In the genomic region with DNA sequence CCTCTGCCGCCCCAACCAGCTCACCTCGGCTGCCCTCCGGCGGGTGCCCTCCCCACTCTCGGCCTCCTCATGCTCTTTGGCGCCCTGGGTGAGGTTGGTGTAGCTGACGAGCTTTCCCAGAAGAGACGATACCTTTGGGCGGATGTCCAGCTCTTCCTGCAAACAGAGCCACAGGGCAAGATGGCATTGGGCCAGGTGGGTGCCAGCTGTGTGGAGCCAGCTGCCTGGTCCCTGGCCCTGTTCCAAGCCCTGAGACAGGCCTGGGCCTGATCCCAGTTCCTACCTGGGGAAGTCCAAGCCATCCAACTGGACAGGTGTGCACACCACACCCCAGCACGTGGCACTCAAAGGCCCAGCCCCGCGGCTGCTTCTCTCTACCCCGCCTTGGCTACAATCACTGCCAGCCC, we compare ENCODE assay signal across 12 cellular contexts. TPM values are rescaled to one million over a fixed set of nuclear protein-coding genes. Genes with fewer than 3 reads are reported as not detected.
DNase-seq lines count a peak whose midpoint lies in the region; ATAC-seq and TF ChIP-seq lines count a peak whose summit lies in the region.
"Had no signal": no experiment of that assay in that cellular context is flagged by ENCODE, and none has a peak within 500 bp of the region (broad histone marks: within the 10 kb centered on the region; RNA-seq: fewer than 3 reads in every experiment).

No MANE protein-coding gene starts in this region.

- peak overlapping the region in 2 of 3 donors; percentile 35 to 71 for H3K9ac ChIP-seq in skeletal muscle tissue (ENCODE audit: low read depth in 1 of 3, low read length in 3 of 3)

- H3K4me3 ChIP-seq in skeletal muscle tissue (ENCODE audit: low read length in 3 of 3) = peak overlapping the region in 1 of 3 donors; percentile 22

- no peaks in the 10 kb centered on the region for H3K9me3 ChIP-seq in skeletal muscle tissue (ENCODE audit: control insufficient read depth in 3 of 3, low read length in 3 of 3)

- no peaks in the 10 kb centered on the region for H3K27me3 ChIP-seq in foreskin keratinocyte
- no peaks in the 10 kb centered on the region for H3K27me3 ChIP-seq in skeletal muscle tissue (ENCODE audit: control insufficient read depth in 3 of 3, insufficient read depth in 3 of 3, low read length in 3 of 3)

- peak overlapping the region; percentile 14 for H3K27ac ChIP-seq in foreskin keratinocyte
- peak overlapping the region; percentile 10 for H3K27ac ChIP-seq in skeletal muscle tissue (ENCODE audit: low read depth, low read length)

- peaks cover 31% of the 10 kb centered on the region for H3K4me1 ChIP-seq in foreskin keratinocyte
- H3K4me1 ChIP-seq in skeletal muscle tissue (ENCODE audit: control insufficient read depth in 3 of 3, insufficient read depth in 3 of 3, low read length in 3 of 3) = peaks cover 83 to 85% (median 83%) of the 10 kb centered on the region in 3 donors

- DNase-seq in NCI-H345 treated with DMSO at 0.1 percent for 48 hours (lab: John Stamatoyannopoulos, UW; ENCODE audit: unreplicated experiment) (peak; percentile 89), foreskin keratinocyte (peak; percentile 96 to 99), GM20000 (ENCODE audit: low spot score) (no peak), NCI-H1048 (lab: John Stamatoyannopoulos, UW) (no peak)
- DNase-seq: activated T-cell treated with anti-CD3 and anti-CD28 coated beads, Interleukin-2, amount 50 U/mL, for 1 hour; central memory CD4-positive, alpha-beta T cell; stimulated activated naive CD4-positive, alpha-beta T cell treated with Interleukin-2 at 50 U/mL for 16 hours had no signal

- TF ChIP-seq RAD21 in Ishikawa (IDR thresholded peaks at IDR 0.05; ENCODE audit: low read depth) = no peak

- TF ChIP-seq EP300 in Ishikawa (IDR thresholded peaks at IDR 0.05; ENCODE audit: borderline replicate concordance) = no peak

- peaks cover 32 to 51% (median 50%) of the 10 kb centered on the region in 3 donors for H3K36me3 ChIP-seq in skeletal muscle tissue (ENCODE audit: control insufficient read depth in 3 of 3, insufficient read depth in 3 of 3, low read length in 3 of 3)

- TF ChIP-seq CTCF in foreskin keratinocyte (conservative IDR thresholded peaks at IDR 0.05) (peak; percentile 12), GM20000 (IDR thresholded peaks at IDR 0.05; ENCODE audit: extremely low read depth, missing control alignments) (no peak)

- ATAC-seq in foreskin keratinocyte (peak; percentile 88), GM19328 (IDR thresholded peaks at IDR 0.05; ENCODE audit: unreplicated experiment) (no peak), HG02759 (IDR thresholded peaks at IDR 0.05; ENCODE audit: unreplicated experiment) (no peak)

TF ChIP-seq in Ishikawa, 13 proteins besides CTCF, POLR2A, EP300 and RAD21:
- TF ChIP-seq, protein P1, sequence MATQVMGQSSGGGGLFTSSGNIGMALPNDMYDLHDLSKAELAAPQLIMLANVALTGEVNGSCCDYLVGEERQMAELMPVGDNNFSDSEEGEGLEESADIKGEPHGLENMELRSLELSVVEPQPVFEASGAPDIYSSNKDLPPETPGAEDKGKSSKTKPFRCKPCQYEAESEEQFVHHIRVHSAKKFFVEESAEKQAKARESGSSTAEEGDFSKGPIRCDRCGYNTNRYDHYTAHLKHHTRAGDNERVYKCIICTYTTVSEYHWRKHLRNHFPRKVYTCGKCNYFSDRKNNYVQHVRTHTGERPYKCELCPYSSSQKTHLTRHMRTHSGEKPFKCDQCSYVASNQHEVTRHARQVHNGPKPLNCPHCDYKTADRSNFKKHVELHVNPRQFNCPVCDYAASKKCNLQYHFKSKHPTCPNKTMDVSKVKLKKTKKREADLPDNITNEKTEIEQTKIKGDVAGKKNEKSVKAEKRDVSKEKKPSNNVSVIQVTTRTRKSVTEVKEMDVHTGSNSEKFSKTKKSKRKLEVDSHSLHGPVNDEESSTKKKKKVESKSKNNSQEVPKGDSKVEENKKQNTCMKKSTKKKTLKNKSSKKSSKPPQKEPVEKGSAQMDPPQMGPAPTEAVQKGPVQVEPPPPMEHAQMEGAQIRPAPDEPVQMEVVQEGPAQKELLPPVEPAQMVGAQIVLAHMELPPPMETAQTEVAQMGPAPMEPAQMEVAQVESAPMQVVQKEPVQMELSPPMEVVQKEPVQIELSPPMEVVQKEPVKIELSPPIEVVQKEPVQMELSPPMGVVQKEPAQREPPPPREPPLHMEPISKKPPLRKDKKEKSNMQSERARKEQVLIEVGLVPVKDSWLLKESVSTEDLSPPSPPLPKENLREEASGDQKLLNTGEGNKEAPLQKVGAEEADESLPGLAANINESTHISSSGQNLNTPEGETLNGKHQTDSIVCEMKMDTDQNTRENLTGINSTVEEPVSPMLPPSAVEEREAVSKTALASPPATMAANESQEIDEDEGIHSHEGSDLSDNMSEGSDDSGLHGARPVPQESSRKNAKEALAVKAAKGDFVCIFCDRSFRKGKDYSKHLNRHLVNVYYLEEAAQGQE (IDR thresholded peaks at IDR 0.05; ENCODE audit: low read depth) = no peak
- peak; percentile 96 for TF ChIP-seq NFIC (IDR thresholded peaks at IDR 0.05)
- peak; percentile 71; the same call in 1 of the 2 replicates for TF ChIP-seq TCF12 (IDR thresholded peaks at IDR 0.05; ENCODE audit: low read depth)
- TF ChIP-seq TAF1 (IDR thresholded peaks at IDR 0.05; ENCODE audit: low read depth) = no peak
- TF ChIP-seq, protein P2, sequence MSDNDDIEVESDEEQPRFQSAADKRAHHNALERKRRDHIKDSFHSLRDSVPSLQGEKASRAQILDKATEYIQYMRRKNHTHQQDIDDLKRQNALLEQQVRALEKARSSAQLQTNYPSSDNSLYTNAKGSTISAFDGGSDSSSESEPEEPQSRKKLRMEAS (IDR thresholded peaks at IDR 0.05) = peak; percentile 66
- TF ChIP-seq, protein P3, sequence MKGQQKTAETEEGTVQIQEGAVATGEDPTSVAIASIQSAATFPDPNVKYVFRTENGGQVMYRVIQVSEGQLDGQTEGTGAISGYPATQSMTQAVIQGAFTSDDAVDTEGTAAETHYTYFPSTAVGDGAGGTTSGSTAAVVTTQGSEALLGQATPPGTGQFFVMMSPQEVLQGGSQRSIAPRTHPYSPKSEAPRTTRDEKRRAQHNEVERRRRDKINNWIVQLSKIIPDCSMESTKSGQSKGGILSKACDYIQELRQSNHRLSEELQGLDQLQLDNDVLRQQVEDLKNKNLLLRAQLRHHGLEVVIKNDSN (IDR thresholded peaks at IDR 0.05) = peak; percentile 77

RNA-seq across cellular contexts. Expression of a gene that starts 6.9 kb away (rescaled TPM):
- total RNA-seq in foreskin keratinocyte (79.0 and 90.9 TPM in 2 replicates), skeletal muscle tissue (27.1 TPM)
- 52.6 and 57.5 TPM in 2 replicates for polyA plus RNA-seq in foreskin keratinocyte

RNA-seq across cellular contexts. Expression of a gene that starts 17.6 kb away (rescaled TPM):
- total RNA-seq in foreskin keratinocyte (19.2 and 24.8 TPM in 2 replicates), skeletal muscle tissue (4.2 TPM)
- polyA plus RNA-seq in foreskin keratinocyte = 25.6 and 29.9 TPM in 2 replicates

RNA-seq across cellular contexts. Expression of a gene that starts 18.7 kb away (rescaled TPM):
- not detected in 2 replicates for total RNA-seq in foreskin keratinocyte
- not detected in 2 replicates for polyA plus RNA-seq in foreskin keratinocyte
- not detected for total RNA-seq in skeletal muscle tissue
- total RNA-seq: frontal cortex had no signal

RNA-seq across cellular contexts. Expression of a gene that starts 24.9 kb away (rescaled TPM):
- total RNA-seq in foreskin keratinocyte = 43.5 and 46.3 TPM in 2 replicates
- polyA plus RNA-seq in foreskin keratinocyte = 51.2 and 53.6 TPM in 2 replicates
- 28.7 TPM for total RNA-seq in skeletal muscle tissue

RNA-seq across cellular contexts. Expression of a gene that starts 29.9 kb away (rescaled TPM):
- total RNA-seq in foreskin keratinocyte (0.31 and 0.35 TPM in 2 replicates), skeletal muscle tissue (1.0 TPM)
- 0.60 and 0.62 TPM in 2 replicates for polyA plus RNA-seq in foreskin keratinocyte

Comparison
In these comparisons a context has a peak if more than half of its experiments do, and no peak if none do; other contexts are left out.
1. DNase-seq: peak in NCI-H345 treated with DMSO at 0.1 percent for 48 hours (single experiment) and foreskin keratinocyte (2 of 2); none in GM20000 (single experiment) and NCI-H1048 (single experiment).